ENCODE assay signal across 8 cellular contexts in the genomic region with DNA sequence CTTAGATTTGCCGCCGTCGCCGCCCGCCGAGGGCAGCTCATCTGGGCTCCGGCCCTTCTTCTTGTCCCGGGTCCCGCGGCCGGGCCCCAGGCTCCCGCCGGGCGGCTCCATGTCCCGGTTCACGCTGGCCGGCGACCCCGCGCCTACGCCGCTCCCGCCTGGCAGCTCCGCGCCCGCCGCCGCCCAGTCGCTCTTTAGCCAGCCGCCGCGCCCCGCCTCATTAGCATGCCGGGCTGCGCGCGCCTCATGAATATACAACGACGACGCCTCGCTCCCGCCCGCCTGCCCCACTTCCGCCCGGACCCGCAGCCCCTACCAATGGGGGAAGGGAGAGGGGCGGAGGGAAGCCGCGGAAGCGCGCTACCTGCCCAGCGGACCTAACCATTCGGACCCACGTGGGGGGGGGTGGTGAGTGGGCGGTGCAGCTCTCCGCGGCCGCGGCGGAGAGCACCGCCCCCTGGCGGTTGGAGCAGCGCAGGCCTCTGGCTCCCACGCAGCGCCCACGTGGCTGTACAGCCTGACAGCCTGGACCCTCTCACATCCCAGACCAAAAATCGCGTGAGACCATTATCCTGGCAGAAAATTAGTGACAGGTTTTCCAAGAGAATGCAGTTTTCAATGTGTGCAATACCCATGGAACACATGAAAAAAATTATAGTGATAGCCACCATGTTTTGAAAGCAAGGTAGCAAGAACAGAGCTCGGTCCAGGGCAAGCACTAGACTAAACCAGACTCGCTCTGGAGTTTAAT. TPM values are rescaled to one million over a fixed set of nuclear protein-coding genes. Genes with fewer than 3 reads are reported as not detected.
A peak's percentile ranks its signal among the peaks of the same experiment; 100 is the strongest.
DNase-seq lines count a peak whose midpoint lies in the region; ATAC-seq and TF ChIP-seq lines count a peak whose summit lies in the region.

A gene (minus strand): TSS at position 197 of the 751 bp plus-strand sequence. CDS start 86 bp downstream, at position 111.

- DNase-seq in BJ (ENCODE audit: low read depth) (peak; percentile 68), NCI-H510A (lab: John Stamatoyannopoulos, UW) (peak; percentile 91), cerebellum (ENCODE audit: low spot score) (peak; percentile 96), kidney tubule cell (ENCODE audit: low spot score) (peak; percentile 97)
- DNase-seq in activated CD4-positive, alpha-beta T cell treated with anti-CD3 and anti-CD28 coated beads for 1 hour = peak; percentile 97
- peak; percentile 98 to 100 (median 98) for DNase-seq in stimulated activated CD4-positive, alpha-beta T cell treated with anti-CD3 and anti-CD28 coated beads, Interleukin-1b, Interleukin-23, amount 100 ng/mL, for 24 hours (ENCODE audit: low read depth in 4 of 4, low spot score in 1 of 4)

- TF ChIP-seq CTCF in BJ (IDR thresholded peaks at IDR 0.05; ENCODE audit: insufficient read depth, low read depth, low read length) = peak; percentile 97

- TF ChIP-seq POLR2A in GM19193 (IDR thresholded peaks at IDR 0.05; ENCODE audit: extremely low read depth, insufficient read depth, insufficient read length) = peak; percentile 77

- H3K4me3 ChIP-seq in BJ (ENCODE audit: low read depth, low read length) = peak within 1 kb of the TSS; percentile 83

- CTCF ChIA-PET in BJ (lab: Yijun Ruan, JAX) = interaction anchor here (0.7 to 13.1 kb wide), 22 partner anchors 10 to 385 kb away, joined by 3 to 270 read pairs (median 4); a partner anchor contains a TSS

- H3K36me3 ChIP-seq in BJ (ENCODE audit: control insufficient read depth, insufficient read depth, low read length) = peaks cover 10% of the 10 kb centered on the region

- H3K27me3 ChIP-seq in BJ (ENCODE audit: control insufficient read depth, insufficient read depth, low read length) = no peaks in the 10 kb centered on the region

- POLR2A ChIA-PET in BJ (lab: Charles Lee) = interaction anchor here (0.7 to 1.6 kb wide), 2 partner anchors 21 to 27 kb away, joined by 5 to 20 read pairs; no protein-coding TSS in a partner anchor

- peak; percentile 83 for ATAC-seq in HG03439 (IDR thresholded peaks at IDR 0.05; ENCODE audit: unreplicated experiment)

RNA-seq across cellular contexts. Expression of the gene that starts here (rescaled TPM):
- 23.3 and 36.6 TPM in 2 replicates for polyA plus RNA-seq in BJ (2011; rRNA removed)
- 81.2 and 95.8 TPM in 2 replicates for polyA minus RNA-seq in BJ (2011; rRNA and poly(A)+ RNA removed)
- total RNA-seq in cerebellum = 20.7 TPM

Comparison
In these comparisons a context has a peak if more than half of its experiments do, and no peak if none do; other contexts are left out.
1. Peak in every context shown above with its lines: DNase-seq, ATAC-seq and H3K4me3 ChIP-seq.